13 cellular contexts compared by ENCODE assay signal in the genomic region with DNA sequence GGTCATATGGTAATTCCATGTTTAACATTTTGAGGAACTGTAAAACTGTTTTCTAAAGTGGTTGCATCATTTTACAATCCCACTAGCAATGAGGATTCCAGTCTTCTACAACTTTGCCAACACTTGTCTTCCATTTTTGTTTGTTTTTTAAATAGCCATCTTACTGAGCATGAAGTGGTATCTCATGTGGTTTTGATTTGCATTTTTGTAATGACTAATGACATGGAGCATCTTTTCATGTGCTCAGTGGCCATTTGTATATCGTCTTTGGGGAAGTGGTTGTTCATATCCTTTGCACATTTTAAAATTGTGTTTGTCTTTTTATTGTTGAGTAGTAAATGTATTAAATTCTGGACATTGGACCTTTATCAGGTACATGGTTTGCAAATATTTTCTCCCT.
DNase-seq lines count a peak whose midpoint lies in the region; ATAC-seq, FAIRE-seq and TF ChIP-seq lines count a peak whose summit lies in the region.
"Had no signal": no experiment of that assay in that cellular context is flagged by ENCODE, and none has a peak within 500 bp of the region (broad histone marks: within the 10 kb centered on the region; RNA-seq: fewer than 3 reads in every experiment).

No MANE protein-coding gene starts in this region.

- H3K4me1 ChIP-seq in astrocyte (ENCODE audit: insufficient read depth, low read length) = peaks cover 15% of the 10 kb centered on the region

- no peak overlapping the region for H3K27ac ChIP-seq in astrocyte (ENCODE audit: low read depth, low read length)
- H3K27ac ChIP-seq: thyroid gland had no signal

- H3K4me3 ChIP-seq in astrocyte (ENCODE audit: insufficient read depth, low read depth, low read length) = no peak overlapping the region
- H3K4me3 ChIP-seq: thyroid gland had no signal

- no peaks in the 10 kb centered on the region for H3K27me3 Mint-ChIP-seq in astrocyte (ENCODE audit: low read depth, unreplicated experiment)
- H3K27me3 Mint-ChIP-seq: CD8-positive, alpha-beta memory T cell had no signal

- H3K79me2 ChIP-seq in astrocyte (ENCODE audit: insufficient read depth, low read length) = no peaks in the 10 kb centered on the region

- no peaks in the 10 kb centered on the region for H3K27me3 ChIP-seq in astrocyte (ENCODE audit: insufficient read depth, low read length)
- H3K27me3 ChIP-seq: thyroid gland had no signal

- no peak overlapping the region for H3K27ac Mint-ChIP-seq in astrocyte (ENCODE audit: unreplicated experiment)

- H2AFZ ChIP-seq in astrocyte (ENCODE audit: low read depth, low read length) = no peak overlapping the region

- no peaks in the 10 kb centered on the region for H3K9me3 ChIP-seq in astrocyte (ENCODE audit: insufficient read depth, low read depth, low read length)
- H3K9me3 ChIP-seq: thyroid gland had no signal

- H3K36me3 ChIP-seq in astrocyte (ENCODE audit: insufficient read depth, low read length) = no peaks in the 10 kb centered on the region
- H3K36me3 ChIP-seq: thyroid gland had no signal

- peaks cover 8% of the 10 kb centered on the region for H3K36me3 Mint-ChIP-seq in astrocyte (ENCODE audit: low read depth, unreplicated experiment)

- peaks cover 15% of the 10 kb centered on the region for H3K4me1 Mint-ChIP-seq in astrocyte (ENCODE audit: low read depth, unreplicated experiment)

- TF ChIP-seq CTCF in astrocyte (IDR thresholded peaks at IDR 0.05; ENCODE audit: insufficient read depth, low read depth, low read length) = no peak
- TF ChIP-seq CTCF in GM13976 (IDR thresholded peaks at IDR 0.05; ENCODE audit: borderline replicate concordance, control extremely low read depth, extremely low read depth, insufficient read depth, missing control alignments) = no peak

- no peaks in the 10 kb centered on the region for H3K9me3 Mint-ChIP-seq in astrocyte (ENCODE audit: unreplicated experiment)

- no peaks in the 10 kb centered on the region for H4K20me1 ChIP-seq in astrocyte (ENCODE audit: insufficient read depth, low read length)

- H3K4me3 Mint-ChIP-seq in astrocyte (ENCODE audit: unreplicated experiment) = no peak overlapping the region
- H3K4me3 Mint-ChIP-seq: CD8-positive, alpha-beta memory T cell had no signal

- FAIRE-seq in astrocyte (lab: Jason Lieb, UNC) = no peak
- FAIRE-seq: H1 had no signal

- peak; percentile 77 for ATAC-seq in GM19351 (IDR thresholded peaks at IDR 0.05; ENCODE audit: unreplicated experiment)
- ATAC-seq in HG03354 (IDR thresholded peaks at IDR 0.05; ENCODE audit: poor library complexity, severe bottlenecking, unreplicated experiment) = peak; percentile 85

- no peak overlapping the region for H3K9ac ChIP-seq in astrocyte (ENCODE audit: low read length)

- DNase-seq in EH (ENCODE audit: low read depth) (peak; percentile 67), astrocyte (ENCODE audit: low read depth) (peak; percentile 36), AG08395 (ENCODE audit: low spot score) (no peak), GM13976 (ENCODE audit: low spot score) (no peak), anterior cingulate cortex (lab: John Stamatoyannopoulos, UW) (no peak), GM19238 (ENCODE audit: insufficient read length, low spot score) (no peak)
- DNase-seq: CD8-positive, alpha-beta memory T cell; NCI-H1436; retina; thyroid gland had no signal

- no peak overlapping the region for H3K4me2 ChIP-seq in astrocyte (ENCODE audit: low read length)

- in situ Hi-C loops in GM13976 (cut with MboI; ENCODE audit: low sequenced_read_pairs, unreplicated experiment) = no loop called here

Comparison
In these comparisons a context has a peak if more than half of its experiments do, and no peak if none do; other contexts are left out.
1. DNase-seq: peak in EH (single experiment) and astrocyte (single experiment); none in AG08395 (single experiment), GM13976 (single experiment), anterior cingulate cortex (0 of 58) and GM19238 (single experiment).